9 cellular contexts compared by ENCODE assay signal in genomic region chr17:14304222-14304844, GRCh38. TPM values are rescaled to one million over a fixed set of nuclear protein-coding genes. Genes with fewer than 3 reads are reported as not detected.
A peak's percentile ranks its signal among the peaks of the same experiment; 100 is the strongest.
DNase-seq lines count a peak whose midpoint lies in the region; TF ChIP-seq lines count a peak whose summit lies in the region.
"Had no signal": no experiment of that assay in that cellular context is flagged by ENCODE, and none has a peak within 500 bp of the region (broad histone marks: within the 10 kb centered on the region; RNA-seq: fewer than 3 reads in every experiment).

No MANE protein-coding gene starts in this region.

- no peaks in the 10 kb centered on the region for H3K9me3 Mint-ChIP-seq in activated CD4-positive, alpha-beta T cell treated with anti-CD3 and anti-CD28 coated beads, Interleukin-2, amount 10 ng/mL, durations not matched to agents 7 days and 5 days

- peak overlapping the region; percentile 10 for H3K4me3 Mint-ChIP-seq in activated CD4-positive, alpha-beta T cell treated with anti-CD3 and anti-CD28 coated beads, Interleukin-2, amount 10 ng/mL, durations not matched to agents 7 days and 5 days

- DNase-seq in activated CD4-positive, alpha-beta T cell treated with anti-CD3 and anti-CD28 coated beads, Interleukin-2, amount 10 ng/mL, durations not matched to agents 7 days and 5 days: no peak
- DNase-seq in activated CD4-positive, alpha-beta T cell treated with anti-CD3 and anti-CD28 coated beads, Interleukin-2, amount 50 U/mL, for 1 hour: no peak
- DNase-seq in adipocyte (ENCODE audit: low read depth): no peak
- no peak for DNase-seq in spleen
- no peak for DNase-seq in dermis blood vessel endothelial cell
- no peak for DNase-seq in activated gamma-delta T cell treated with Interleukin-2 at 50 U/mL for 16 hours
- DNase-seq in GM03348 (ENCODE audit: low spot score): no peak

- intact Hi-C loops in spleen (cut with DNase I; ENCODE audit: low total_unique reads): loop anchor here (5.0 kb wide), 2 partner anchors 707 to 967 kb away; no protein-coding TSS in a partner anchor

- H3K27me3 ChIP-seq in adipocyte (replicated peaks; ENCODE audit: control insufficient read depth, insufficient read depth, low read length) (no peaks in the 10 kb centered on the region), iPS-20b (ENCODE audit: insufficient read depth, low read length) (peaks cover 70% of the 10 kb centered on the region), spleen (replicated peaks in 1 of 7) (peaks cover under 1 to 57% (median 38%) of the 10 kb centered on the region in 7 donors)

- no peak for TF ChIP-seq POLR2A in spleen (IDR thresholded peaks at IDR 0.05)

- 59 to 78% (median 75%) methylated on average over 18 to 22 of the region's 22 CpGs for WGBS in spleen, 5 donors

- H3K36me3 ChIP-seq in adipocyte (ENCODE audit: control insufficient read depth, insufficient read depth, low read length, severe bottlenecking) (no peaks in the 10 kb centered on the region), iPS-20b (ENCODE audit: insufficient read depth, low read depth, low read length) (no peaks in the 10 kb centered on the region; the same call in 1 of the 2 replicates), spleen (no peaks in the 10 kb centered on the region)

- peaks cover 11% of the 10 kb centered on the region for H3K36me3 Mint-ChIP-seq in activated CD4-positive, alpha-beta T cell treated with anti-CD3 and anti-CD28 coated beads, Interleukin-2, amount 10 ng/mL, durations not matched to agents 7 days and 5 days (ENCODE audit: low read depth)

- peaks cover 62% of the 10 kb centered on the region for H3K4me1 Mint-ChIP-seq in activated CD4-positive, alpha-beta T cell treated with anti-CD3 and anti-CD28 coated beads, Interleukin-2, amount 10 ng/mL, durations not matched to agents 7 days and 5 days

- H3K27me3 Mint-ChIP-seq in activated CD4-positive, alpha-beta T cell treated with anti-CD3 and anti-CD28 coated beads, Interleukin-2, amount 10 ng/mL, durations not matched to agents 7 days and 5 days: peaks cover 11% of the 10 kb centered on the region

- no peak for TF ChIP-seq CTCF in spleen (IDR thresholded peaks at IDR 0.05 in 8 of 11, conservative IDR thresholded peaks at IDR 0.05 in 3 of 11)

- POLR2A ChIA-PET in activated CD4-positive, alpha-beta T cell treated with anti-CD3 and anti-CD28 coated beads, Interleukin-2, amount 10 ng/mL, durations not matched to agents 7 days and 5 days (lab: Charles Lee): no interaction called here

- H3K4me1 ChIP-seq in adipocyte (ENCODE audit: control insufficient read depth, insufficient read depth, low read length): peaks cover 60% of the 10 kb centered on the region
- H3K4me1 ChIP-seq in iPS-20b (ENCODE audit: insufficient read depth, low read length): peaks cover 45% of the 10 kb centered on the region
- H3K4me1 ChIP-seq in spleen: peaks cover 21 to 97% (median 65%) of the 10 kb centered on the region in 6 donors

- H3K9me3 ChIP-seq in adipocyte (ENCODE audit: control insufficient read depth, low read length) (no peaks in the 10 kb centered on the region), iPS-20b (ENCODE audit: insufficient read depth, low read depth, low read length) (no peaks in the 10 kb centered on the region), spleen (no peaks in the 10 kb centered on the region)

- CTCF ChIA-PET in activated CD4-positive, alpha-beta T cell treated with anti-CD3 and anti-CD28 coated beads, Interleukin-2, amount 10 ng/mL, durations not matched to agents 7 days and 5 days (lab: Charles Lee): no interaction called here

- no peak overlapping the region for H3K27ac ChIP-seq in iPS-20b (ENCODE audit: low read length)
- H3K27ac ChIP-seq in spleen: peak overlapping the region in 4 of 8 donors; percentile 18 to 94 (median 91)
- H3K27ac ChIP-seq: foreskin keratinocyte had no signal

- H3K9ac ChIP-seq in adipocyte (ENCODE audit: low read length): peak overlapping the region; percentile 94
- H3K9ac ChIP-seq in iPS-20b (ENCODE audit: low read depth, low read length): peak overlapping the region; percentile 61; the same call in 1 of the 2 replicates

- peak overlapping the region; percentile 57 for H3K27ac Mint-ChIP-seq in activated CD4-positive, alpha-beta T cell treated with anti-CD3 and anti-CD28 coated beads, Interleukin-2, amount 10 ng/mL, durations not matched to agents 7 days and 5 days

- H3K4me3 ChIP-seq in adipocyte (ENCODE audit: low read length) (peak overlapping the region; percentile 95), iPS-20b (ENCODE audit: low read length) (peak overlapping the region; percentile 93), spleen (peak overlapping the region in 7 of 8 donors; percentile 71 to 95 (median 79))

RNA-seq across cellular contexts. Expression of gene HS3ST3B1, which starts 3.5 kb away (rescaled TPM):
- total RNA-seq in activated CD4-positive, alpha-beta T cell treated with anti-CD3 and anti-CD28 coated beads, Interleukin-2, amount 10 ng/mL, durations not matched to agents 7 days and 5 days: 10 to 100 TPM; 11.5 to 11.9 TPM
- total RNA-seq in spleen (10 to 100 TPM in 6 of 7 donors, 1 to 10 TPM in 1; 8.2 to 17.9 (median 13.7) TPM), dermis blood vessel endothelial cell (0.28 and 1.4 TPM in 2 replicates)
- polyA plus RNA-seq in spleen: 1 to 10 TPM; 1.3 to 2.5 (median 1.7) TPM
